ENCODE assay signal across 1 cellular context in genomic region chr2:37231251-37232130, GRCh38.
TF ChIP-seq lines count a peak whose summit lies in the region.

Gene CEBPZ, minus strand, starts transcription at chr2:37231596. Its CDS starts 29 bp downstream, at chr2:37231567.
Gene NDUFAF7, plus strand, starts transcription at chr2:37231658. Its CDS starts 48 bp downstream, at chr2:37231706.

TF ChIP-seq in HepG2, 621 proteins besides CTCF, POLR2A, EP300 and RAD21 (continued from another document and continues in another):
- TF ChIP-seq ATF2 (CRISPR knock-in tag; IDR thresholded peaks at IDR 0.05), result peak; percentile 90
- TF ChIP-seq YY1 (IDR thresholded peaks at IDR 0.05; ENCODE audit: insufficient read depth, insufficient replicate concordance, low read depth, low read length), result peak; percentile 95
- no peak; the same call in 1 of the 2 replicates for TF ChIP-seq ARHGAP35 (CRISPR knock-in tag; IDR thresholded peaks at IDR 0.05; ENCODE audit: borderline replicate concordance)
- TF ChIP-seq ZSCAN20 (CRISPR knock-in tag; IDR thresholded peaks at IDR 0.05; ENCODE audit: borderline replicate concordance), result no peak
- no peak for TF ChIP-seq RAD51 (IDR thresholded peaks at IDR 0.05; ENCODE audit: borderline replicate concordance)
- 0 out of 2 replicates have a peak, but pooled peaks have one; percentile 24 for TF ChIP-seq ZBTB8A (CRISPR knock-in tag; IDR thresholded peaks at IDR 0.05; ENCODE audit: borderline replicate concordance, low read depth)
- peak; percentile 77; the same call in 1 of the 2 replicates for TF ChIP-seq ZNF878 (CRISPR knock-in tag; IDR thresholded peaks at IDR 0.05)
- peak; percentile 92; the same call in 1 of the 2 replicates for TF ChIP-seq ATF6 (CRISPR knock-in tag; conservative IDR thresholded peaks at IDR 0.05)
- TF ChIP-seq ZNF780A (CRISPR knock-in tag; IDR thresholded peaks at IDR 0.05), result no peak
- TF ChIP-seq NFIB (CRISPR knock-in tag; IDR thresholded peaks at IDR 0.05; ENCODE audit: borderline replicate concordance), result no peak
- no peak; the same call in 1 of the 2 replicates for TF ChIP-seq ZSCAN25 (CRISPR knock-in tag; IDR thresholded peaks at IDR 0.05)
- TF ChIP-seq ZBTB14 (CRISPR knock-in tag; IDR thresholded peaks at IDR 0.05), result no peak
- TF ChIP-seq SPEN (CRISPR knock-in tag; IDR thresholded peaks at IDR 0.05; ENCODE audit: low read depth), result peak; percentile 90; the same call in 1 of the 2 replicates
- TF ChIP-seq HNRNPK (IDR thresholded peaks at IDR 0.05; ENCODE audit: low read depth, low read length, poor library complexity, severe bottlenecking), result no peak
- TF ChIP-seq ZNF17 (CRISPR knock-in tag; IDR thresholded peaks at IDR 0.05), result no peak
- 0 out of 2 replicates have a peak, but pooled peaks have one; percentile 58 for TF ChIP-seq ZNF615 (CRISPR knock-in tag; IDR thresholded peaks at IDR 0.05; ENCODE audit: borderline replicate concordance)
- TF ChIP-seq ZC3H4 (CRISPR knock-in tag; IDR thresholded peaks at IDR 0.05; ENCODE audit: borderline replicate concordance), result peak; percentile 62; the same call in 1 of the 2 replicates
- peak; percentile 97 for TF ChIP-seq PHF8 (CRISPR knock-in tag; IDR thresholded peaks at IDR 0.05)
- 0 out of 2 replicates have a peak, but pooled peaks have one; percentile 5 for TF ChIP-seq ZFYVE20 (CRISPR knock-in tag; IDR thresholded peaks at IDR 0.05; ENCODE audit: borderline replicate concordance, low read depth)
- no peak for TF ChIP-seq ZBTB39 (CRISPR knock-in tag; IDR thresholded peaks at IDR 0.05)
- no peak for TF ChIP-seq SCMH1 (CRISPR knock-in tag; IDR thresholded peaks at IDR 0.05; ENCODE audit: borderline replicate concordance)
- peak; percentile 60; the same call in 1 of the 2 replicates for TF ChIP-seq TFE3 (CRISPR knock-in tag; IDR thresholded peaks at IDR 0.05)
- TF ChIP-seq ZNF138 (CRISPR knock-in tag; IDR thresholded peaks at IDR 0.05; ENCODE audit: low read depth), result peak; percentile 64; the same call in 1 of the 2 replicates
- TF ChIP-seq FOXJ3 (CRISPR knock-in tag; IDR thresholded peaks at IDR 0.05; ENCODE audit: borderline replicate concordance), result peak; percentile 44; the same call in 1 of the 2 replicates
- TF ChIP-seq ZNF3 (CRISPR knock-in tag; IDR thresholded peaks at IDR 0.05), result no peak; the same call in 1 of the 2 replicates
- peak; percentile 74; the same call in 1 of the 2 replicates for TF ChIP-seq GMEB1 (CRISPR knock-in tag; IDR thresholded peaks at IDR 0.05; ENCODE audit: borderline replicate concordance)
- TF ChIP-seq ZNF550 (CRISPR knock-in tag; IDR thresholded peaks at IDR 0.05; ENCODE audit: borderline replicate concordance), result no peak
- TF ChIP-seq ZNF510 (CRISPR knock-in tag; IDR thresholded peaks at IDR 0.05; ENCODE audit: low read depth), result no peak; the same call in 1 of the 2 replicates
- TF ChIP-seq ZNF253 (CRISPR knock-in tag; IDR thresholded peaks at IDR 0.05; ENCODE audit: borderline replicate concordance), result peak; percentile 97
- peak; percentile 96 for TF ChIP-seq ZNF333 (CRISPR knock-in tag; IDR thresholded peaks at IDR 0.05; ENCODE audit: borderline replicate concordance)
- peak; percentile 73 for TF ChIP-seq PPARG (CRISPR knock-in tag; conservative IDR thresholded peaks at IDR 0.05)
- TF ChIP-seq CCDC6 (CRISPR knock-in tag; IDR thresholded peaks at IDR 0.05), result peak; percentile 94
- TF ChIP-seq ZNF788 (CRISPR knock-in tag; IDR thresholded peaks at IDR 0.05; ENCODE audit: borderline replicate concordance), result peak; percentile 89
- peak; percentile 94 for TF ChIP-seq ZNF407 (CRISPR knock-in tag; IDR thresholded peaks at IDR 0.05; ENCODE audit: not compliant biosample characterization)
- no peak for TF ChIP-seq ZFP1 (CRISPR knock-in tag; IDR thresholded peaks at IDR 0.05)
- TF ChIP-seq BCL6 (CRISPR knock-in tag; IDR thresholded peaks at IDR 0.05), result peak; percentile 57
- 0 out of 2 replicates have a peak, but pooled peaks have one; percentile 23 for TF ChIP-seq SMARCC2 (IDR thresholded peaks at IDR 0.05)
- no peak; the same call in 1 of the 2 replicates for TF ChIP-seq MEIS1 (CRISPR knock-in tag; IDR thresholded peaks at IDR 0.05; ENCODE audit: borderline replicate concordance)
- TF ChIP-seq HMG20A (CRISPR knock-in tag; IDR thresholded peaks at IDR 0.05; ENCODE audit: borderline replicate concordance), result peak; percentile 15; the same call in 1 of the 2 replicates
- TF ChIP-seq ZNF18 (CRISPR knock-in tag; IDR thresholded peaks at IDR 0.05; ENCODE audit: insufficient replicate concordance), result peak; percentile 91
- peak; percentile 81 for TF ChIP-seq ZNF564 (CRISPR knock-in tag; IDR thresholded peaks at IDR 0.05)
